Comparison of ENCODE assay signal across 1 cellular context in genomic region chr9:26170224-26170623, GRCh38.
TF ChIP-seq lines count a peak whose summit lies in the region.

No MANE protein-coding gene starts in this region.

TF ChIP-seq in GM23338, 12 proteins besides CTCF, POLR2A, EP300 and RAD21 (continued from another document):
- no peak for TF ChIP-seq ZNF462 (CRISPR knock-in tag; IDR thresholded peaks at IDR 0.05)
- no peak for TF ChIP-seq STAT1 (IDR thresholded peaks at IDR 0.05; ENCODE audit: unreplicated experiment)
- no peak for TF ChIP-seq CREB1 (CRISPR knock-in tag; IDR thresholded peaks at IDR 0.05; ENCODE audit: low read depth)
- TF ChIP-seq JUNB (IDR thresholded peaks at IDR 0.05; ENCODE audit: unreplicated experiment) = no peak
